Comparison of ENCODE assay signal across 1 cellular context in genomic region chr22:17260950-17261349, GRCh38.
TF ChIP-seq lines count a peak whose summit lies in the region.

No MANE protein-coding gene starts in this region.

TF ChIP-seq in HepG2, 621 proteins besides CTCF, POLR2A, EP300 and RAD21 (continued from another document):
- TF ChIP-seq PATZ1 (CRISPR knock-in tag; IDR thresholded peaks at IDR 0.05) (no peak), MAZ (IDR thresholded peaks at IDR 0.05; ENCODE audit: borderline replicate concordance, low read depth, low read length) (no peak), MAZ (CRISPR knock-in tag; IDR thresholded peaks at IDR 0.05; ENCODE audit: low read depth) (no peak)
